ENCODE assay signal across 8 cellular contexts in the genomic region with DNA sequence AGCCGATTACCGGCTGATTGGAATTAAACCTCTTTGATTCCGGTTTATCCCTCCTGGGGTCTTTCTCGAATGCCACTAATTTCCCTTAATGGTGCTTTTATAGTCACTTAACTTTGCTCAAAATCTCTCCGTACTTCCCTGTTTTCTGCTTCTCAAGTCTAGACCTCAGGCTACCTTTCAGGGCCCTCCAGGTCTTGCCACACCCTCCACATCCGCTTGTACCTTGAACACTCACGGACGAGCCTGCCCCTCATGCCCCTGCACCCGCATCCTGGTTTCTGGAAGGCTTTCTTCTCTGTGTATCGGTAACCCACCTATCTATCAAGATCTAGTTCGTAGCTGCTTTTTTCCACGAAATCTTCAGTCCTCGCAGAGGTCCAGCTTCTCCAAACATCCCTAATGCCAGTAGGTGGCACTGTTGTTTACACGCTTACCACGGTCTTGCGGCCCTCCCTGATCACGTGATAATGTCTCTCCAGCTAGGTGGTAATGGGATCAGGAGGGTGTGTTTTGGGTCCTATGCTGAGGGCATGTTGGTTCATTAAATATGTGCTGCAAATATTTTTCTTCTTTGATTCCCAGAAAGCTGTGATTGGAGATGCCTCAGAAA. TPM values are rescaled to one million over a fixed set of nuclear protein-coding genes. Genes with fewer than 3 reads are reported as not detected.
A peak's percentile ranks its signal among the peaks of the same experiment; 100 is the strongest.
DNase-seq lines count a peak whose midpoint lies in the region; ATAC-seq and TF ChIP-seq lines count a peak whose summit lies in the region.

No MANE protein-coding gene starts in this region.

- H3K4me1 ChIP-seq in tibial artery: peaks cover 0 to 13% (median 0%) of the 10 kb centered on the region in 4 donors

- TF ChIP-seq CTCF in tibial artery (IDR thresholded peaks at IDR 0.05): peak; percentile 32 to 34

- H3K27ac ChIP-seq in tibial artery: no peak overlapping the region

- ATAC-seq in GM21447 (IDR thresholded peaks at IDR 0.05; ENCODE audit: unreplicated experiment) (peak; percentile 60), SK-N-SH treated with all-trans-retinoic acid at 6 μM for 48 hours (peak; percentile 94), left colon (peak; percentile 85)

- no peak overlapping the region for H3K4me3 ChIP-seq in tibial artery

- no peaks in the 10 kb centered on the region for H3K36me3 ChIP-seq in tibial artery

- DNase-seq in D341Med (ENCODE audit: low spot score) (peak; percentile 78), NCI-H1092 (lab: John Stamatoyannopoulos, UW) (peak; percentile 38), left colon (peak in 1 of 2 donors; percentile 33), tibial artery (peak in 1 of 2 donors; percentile 44), ureter (ENCODE audit: low spot score) (no peak)
- DNase-seq in central memory CD4-positive, alpha-beta T cell: peak; percentile 19

- intact Hi-C loops in left colon (cut with DNase I, micrococcal nuclease): no loop called here
- intact Hi-C loops in tibial artery (cut with DNase I; ENCODE audit: low total_unique reads): no loop called here

- H3K9me3 ChIP-seq in tibial artery: no peaks in the 10 kb centered on the region

- no peaks in the 10 kb centered on the region for H3K27me3 ChIP-seq in tibial artery

TF ChIP-seq in SK-N-SH treated with all-trans-retinoic acid at 6 μM for 48 hours, 23 proteins besides CTCF, POLR2A, EP300 and RAD21:
- TF ChIP-seq, protein P1, sequence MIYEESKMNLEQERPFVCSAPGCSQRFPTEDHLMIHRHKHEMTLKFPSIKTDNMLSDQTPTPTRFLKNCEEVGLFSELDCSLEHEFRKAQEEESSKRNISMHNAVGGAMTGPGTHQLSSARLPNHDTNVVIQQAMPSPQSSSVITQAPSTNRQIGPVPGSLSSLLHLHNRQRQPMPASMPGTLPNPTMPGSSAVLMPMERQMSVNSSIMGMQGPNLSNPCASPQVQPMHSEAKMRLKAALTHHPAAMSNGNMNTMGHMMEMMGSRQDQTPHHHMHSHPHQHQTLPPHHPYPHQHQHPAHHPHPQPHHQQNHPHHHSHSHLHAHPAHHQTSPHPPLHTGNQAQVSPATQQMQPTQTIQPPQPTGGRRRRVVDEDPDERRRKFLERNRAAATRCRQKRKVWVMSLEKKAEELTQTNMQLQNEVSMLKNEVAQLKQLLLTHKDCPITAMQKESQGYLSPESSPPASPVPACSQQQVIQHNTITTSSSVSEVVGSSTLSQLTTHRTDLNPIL (CRISPR knock-in tag; IDR thresholded peaks at IDR 0.05; ENCODE audit: low read depth): no peak
- no peak for TF ChIP-seq ZC3H10 (CRISPR knock-in tag; IDR thresholded peaks at IDR 0.05)
- no peak for TF ChIP-seq ARNTL (CRISPR knock-in tag; IDR thresholded peaks at IDR 0.05; ENCODE audit: borderline replicate concordance, low read depth)
- no peak for TF ChIP-seq SNAI2 (CRISPR knock-in tag; IDR thresholded peaks at IDR 0.05)
- TF ChIP-seq ZNF565 (CRISPR knock-in tag; conservative IDR thresholded peaks at IDR 0.05; ENCODE audit: low read depth): no peak
- TF ChIP-seq TOX (CRISPR knock-in tag; IDR thresholded peaks at IDR 0.05; ENCODE audit: borderline replicate concordance): no peak
- TF ChIP-seq BACH2 (CRISPR knock-in tag; IDR thresholded peaks at IDR 0.05; ENCODE audit: borderline replicate concordance): no peak
- TF ChIP-seq ISL1 (CRISPR knock-in tag; IDR thresholded peaks at IDR 0.05): no peak
- TF ChIP-seq OSR1 (CRISPR knock-in tag; IDR thresholded peaks at IDR 0.05): no peak
- TF ChIP-seq, protein P2, sequence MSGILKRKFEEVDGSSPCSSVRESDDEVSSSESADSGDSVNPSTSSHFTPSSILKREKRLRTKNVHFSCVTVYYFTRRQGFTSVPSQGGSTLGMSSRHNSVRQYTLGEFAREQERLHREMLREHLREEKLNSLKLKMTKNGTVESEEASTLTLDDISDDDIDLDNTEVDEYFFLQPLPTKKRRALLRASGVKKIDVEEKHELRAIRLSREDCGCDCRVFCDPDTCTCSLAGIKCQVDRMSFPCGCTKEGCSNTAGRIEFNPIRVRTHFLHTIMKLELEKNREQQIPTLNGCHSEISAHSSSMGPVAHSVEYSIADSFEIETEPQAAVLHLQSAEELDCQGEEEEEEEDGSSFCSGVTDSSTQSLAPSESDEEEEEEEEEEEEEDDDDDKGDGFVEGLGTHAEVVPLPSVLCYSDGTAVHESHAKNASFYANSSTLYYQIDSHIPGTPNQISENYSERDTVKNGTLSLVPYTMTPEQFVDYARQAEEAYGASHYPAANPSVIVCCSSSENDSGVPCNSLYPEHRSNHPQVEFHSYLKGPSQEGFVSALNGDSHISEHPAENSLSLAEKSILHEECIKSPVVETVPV (CRISPR knock-in tag; IDR thresholded peaks at IDR 0.05): no peak
- TF ChIP-seq ZFP3 (CRISPR knock-in tag; IDR thresholded peaks at IDR 0.05): no peak
- no peak for TF ChIP-seq ZNF70 (CRISPR knock-in tag; IDR thresholded peaks at IDR 0.05)
- no peak for TF ChIP-seq CSDC2 (CRISPR knock-in tag; IDR thresholded peaks at IDR 0.05)
- TF ChIP-seq ZNF8 (CRISPR knock-in tag; IDR thresholded peaks at IDR 0.05): no peak
- no peak for TF ChIP-seq PPARA (CRISPR knock-in tag; IDR thresholded peaks at IDR 0.05; ENCODE audit: borderline replicate concordance)
- no peak for TF ChIP-seq TCF4 (CRISPR knock-in tag; IDR thresholded peaks at IDR 0.05; ENCODE audit: borderline replicate concordance)
- TF ChIP-seq RARB (CRISPR knock-in tag; IDR thresholded peaks at IDR 0.05): no peak
- TF ChIP-seq GLIS3 (CRISPR knock-in tag; IDR thresholded peaks at IDR 0.05): no peak
- TF ChIP-seq, protein P3, sequence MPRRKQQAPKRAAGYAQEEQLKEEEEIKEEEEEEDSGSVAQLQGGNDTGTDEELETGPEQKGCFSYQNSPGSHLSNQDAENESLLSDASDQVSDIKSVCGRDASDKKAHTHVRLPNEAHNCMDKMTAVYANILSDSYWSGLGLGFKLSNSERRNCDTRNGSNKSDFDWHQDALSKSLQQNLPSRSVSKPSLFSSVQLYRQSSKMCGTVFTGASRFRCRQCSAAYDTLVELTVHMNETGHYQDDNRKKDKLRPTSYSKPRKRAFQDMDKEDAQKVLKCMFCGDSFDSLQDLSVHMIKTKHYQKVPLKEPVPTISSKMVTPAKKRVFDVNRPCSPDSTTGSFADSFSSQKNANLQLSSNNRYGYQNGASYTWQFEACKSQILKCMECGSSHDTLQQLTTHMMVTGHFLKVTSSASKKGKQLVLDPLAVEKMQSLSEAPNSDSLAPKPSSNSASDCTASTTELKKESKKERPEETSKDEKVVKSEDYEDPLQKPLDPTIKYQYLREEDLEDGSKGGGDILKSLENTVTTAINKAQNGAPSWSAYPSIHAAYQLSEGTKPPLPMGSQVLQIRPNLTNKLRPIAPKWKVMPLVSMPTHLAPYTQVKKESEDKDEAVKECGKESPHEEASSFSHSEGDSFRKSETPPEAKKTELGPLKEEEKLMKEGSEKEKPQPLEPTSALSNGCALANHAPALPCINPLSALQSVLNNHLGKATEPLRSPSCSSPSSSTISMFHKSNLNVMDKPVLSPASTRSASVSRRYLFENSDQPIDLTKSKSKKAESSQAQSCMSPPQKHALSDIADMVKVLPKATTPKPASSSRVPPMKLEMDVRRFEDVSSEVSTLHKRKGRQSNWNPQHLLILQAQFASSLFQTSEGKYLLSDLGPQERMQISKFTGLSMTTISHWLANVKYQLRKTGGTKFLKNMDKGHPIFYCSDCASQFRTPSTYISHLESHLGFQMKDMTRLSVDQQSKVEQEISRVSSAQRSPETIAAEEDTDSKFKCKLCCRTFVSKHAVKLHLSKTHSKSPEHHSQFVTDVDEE (CRISPR knock-in tag; IDR thresholded peaks at IDR 0.05): no peak

RNA-seq across cellular contexts. Expression of a gene that starts 13.8 kb away (rescaled TPM):
- total RNA-seq in left colon (under 1 TPM in 1 of 2 donors, not detected in 1; 0.64 TPM), ureter (0.10 TPM)
